In the genomic region with DNA sequence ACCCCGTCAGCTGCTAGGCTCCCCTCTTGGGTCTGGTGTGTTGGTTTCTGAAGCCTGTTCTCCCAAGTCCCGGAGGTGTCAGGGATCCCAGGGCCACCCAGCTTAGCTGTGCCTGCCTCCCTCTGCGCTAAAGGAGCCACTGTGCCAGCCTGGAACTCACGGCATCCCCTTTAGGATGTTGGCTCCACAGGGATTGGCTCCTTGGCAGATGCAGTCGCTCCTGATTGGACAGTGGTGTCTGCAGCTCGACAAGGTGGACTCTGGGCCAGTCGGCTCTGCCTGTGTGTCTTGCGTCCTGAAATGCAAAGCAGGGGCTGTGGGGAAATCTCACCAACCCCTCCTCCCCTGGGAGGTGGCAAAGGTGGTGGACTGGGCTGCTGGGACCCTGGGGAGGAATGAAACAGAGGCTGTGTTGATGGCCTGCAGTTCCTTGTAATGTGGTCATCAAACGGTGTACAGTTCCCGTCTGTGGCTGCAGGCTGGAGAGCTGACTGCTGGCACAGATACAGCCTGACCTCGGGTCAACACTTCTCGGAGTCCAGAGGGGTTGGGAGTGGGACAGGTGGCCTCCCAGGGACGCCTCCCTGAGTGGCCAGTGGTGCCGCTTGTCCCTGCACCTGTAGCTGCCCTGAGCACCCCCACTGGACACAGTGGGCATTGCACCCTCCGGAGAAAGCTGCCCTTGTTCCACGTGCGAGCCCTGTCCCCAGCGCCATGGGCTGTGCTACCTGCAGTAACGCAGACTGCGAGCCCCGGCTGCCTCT, we compare ENCODE assay signal across 8 cellular contexts. TPM values are rescaled to one million over a fixed set of nuclear protein-coding genes. Genes with fewer than 3 reads are reported as not detected.
DNase-seq lines count a peak whose midpoint lies in the region; ATAC-seq and TF ChIP-seq lines count a peak whose summit lies in the region.

No MANE protein-coding gene starts in this region.

- H3K4me1 Mint-ChIP-seq in Caco-2 (ENCODE audit: low read depth, unreplicated experiment), result no peaks in the 10 kb centered on the region
- peaks cover 86% of the 10 kb centered on the region for H3K4me1 Mint-ChIP-seq in activated CD4-positive, alpha-beta memory T cell treated with anti-CD3 and anti-CD28 coated beads, Interleukin-2, amount 10 ng/mL, durations not matched to agents 7 days and 5 days
- H3K4me1 Mint-ChIP-seq in natural killer cell treated with Interleukin-12 subunit alpha and Interleukin-12 subunit beta and Interleukin-15 and Interleukin-18, amount 100 ng/mL, for 72 hours (ENCODE audit: low read depth in 2 of 2), result peaks cover 69 to 79% of the 10 kb centered on the region in 2 donors

- H3K4me3 ChIP-seq in Caco-2 (ENCODE audit: low read depth, low read length), result no peak overlapping the region
- no peak overlapping the region for H3K4me3 ChIP-seq in LNCaP clone FGC (ENCODE audit: low read depth, low read length)
- H3K4me3 ChIP-seq in epithelial cell of proximal tubule (ENCODE audit: low read depth, low read length), result no peak overlapping the region

- no peak overlapping the region for H3K27ac Mint-ChIP-seq in Caco-2 (ENCODE audit: unreplicated experiment)
- H3K27ac Mint-ChIP-seq in activated CD4-positive, alpha-beta memory T cell treated with anti-CD3 and anti-CD28 coated beads, Interleukin-2, amount 10 ng/mL, durations not matched to agents 7 days and 5 days, result no peak overlapping the region
- peak overlapping the region; percentile 77 to 85 for H3K27ac Mint-ChIP-seq in natural killer cell treated with Interleukin-12 subunit alpha and Interleukin-12 subunit beta and Interleukin-15 and Interleukin-18, amount 100 ng/mL, for 72 hours

- DNase-seq in Caco-2 (peak in 1 of 2 experiments; percentile 62), LNCaP clone FGC (ENCODE audit: low read depth) (no peak), epithelial cell of proximal tubule (ENCODE audit: low read depth) (no peak), sciatic nerve (ENCODE audit: low spot score) (no peak)
- peak; percentile 43 for DNase-seq in activated CD4-positive, alpha-beta memory T cell treated with anti-CD3 and anti-CD28 coated beads, Interleukin-2, amount 10 ng/mL, durations not matched to agents 7 days and 5 days
- DNase-seq in natural killer cell treated with Interleukin-12 subunit alpha and Interleukin-12 subunit beta and Interleukin-15 and Interleukin-18, amount 100 ng/mL, for 72 hours (ENCODE audit: low spot score), result no peak

- H3K4me3 Mint-ChIP-seq in Caco-2 (ENCODE audit: unreplicated experiment), result no peak overlapping the region
- no peak overlapping the region for H3K4me3 Mint-ChIP-seq in activated CD4-positive, alpha-beta memory T cell treated with anti-CD3 and anti-CD28 coated beads, Interleukin-2, amount 10 ng/mL, durations not matched to agents 7 days and 5 days
- peak overlapping the region; percentile 79 for H3K4me3 Mint-ChIP-seq in natural killer cell treated with Interleukin-12 subunit alpha and Interleukin-12 subunit beta and Interleukin-15 and Interleukin-18, amount 100 ng/mL, for 72 hours

- H3K4me1 ChIP-seq in Caco-2, result no peaks in the 10 kb centered on the region

- BruUV-seq in Caco-2 (replicated peaks; lab: Mats Ljungman, UMichigan), result no TSS peak

- H3K27me3 ChIP-seq in Caco-2 (replicated peaks; ENCODE audit: control insufficient read depth, insufficient read depth, low read length), result no peaks in the 10 kb centered on the region

- H3K27me3 Mint-ChIP-seq in Caco-2 (ENCODE audit: insufficient read depth, unreplicated experiment), result no peaks in the 10 kb centered on the region
- H3K27me3 Mint-ChIP-seq in activated CD4-positive, alpha-beta memory T cell treated with anti-CD3 and anti-CD28 coated beads, Interleukin-2, amount 10 ng/mL, durations not matched to agents 7 days and 5 days, result no peaks in the 10 kb centered on the region
- no peaks in the 10 kb centered on the region for H3K27me3 Mint-ChIP-seq in natural killer cell treated with Interleukin-12 subunit alpha and Interleukin-12 subunit beta and Interleukin-15 and Interleukin-18, amount 100 ng/mL, for 72 hours

- peak; percentile 53 to 58 for TF ChIP-seq CTCF in Caco-2 (IDR thresholded peaks at IDR 0.05; ENCODE audit: insufficient read depth in 1 of 2, low read depth in 1 of 2, low read length in 1 of 2, severe bottlenecking in 1 of 2, unreplicated experiment in 1 of 2)
- peak; percentile 56 for TF ChIP-seq CTCF in LNCaP clone FGC (IDR thresholded peaks at IDR 0.05; ENCODE audit: control insufficient read depth, extremely low read depth, insufficient read depth)
- TF ChIP-seq CTCF in epithelial cell of proximal tubule (conservative IDR thresholded peaks at IDR 0.05; ENCODE audit: low read depth, low read length), result peak; percentile 66

- CTCF ChIA-PET in Caco-2 (lab: Charles Lee), result interaction anchor here (0.6 to 1.5 kb wide), 7 partner anchors 8 to 216 kb away, joined by 3 to 5 read pairs (median 3); partner anchors contain the start of genes KCNAB2 and NPHP4
- CTCF ChIA-PET in activated CD4-positive, alpha-beta memory T cell treated with anti-CD3 and anti-CD28 coated beads, Interleukin-2, amount 10 ng/mL, durations not matched to agents 7 days and 5 days (lab: Charles Lee), result interaction anchor here (0.6 to 1.5 kb wide), 5 partner anchors 8 to 40 kb away, joined by 3 to 7 read pairs (median 3); no protein-coding TSS in a partner anchor

- H3K36me3 ChIP-seq in Caco-2 (ENCODE audit: control insufficient read depth, insufficient read depth, low read length), result no peaks in the 10 kb centered on the region

- POLR2A ChIA-PET in Caco-2 (lab: Charles Lee), result no interaction called here
- POLR2A ChIA-PET in activated CD4-positive, alpha-beta memory T cell treated with anti-CD3 and anti-CD28 coated beads, Interleukin-2, amount 10 ng/mL, durations not matched to agents 7 days and 5 days (lab: Charles Lee), result interaction anchor here (0.7 to 10.8 kb wide), 2 partner anchors 8 to 41 kb away, joined by 3 to 136 read pairs; partner anchors contain the start of gene NPHP4

- no peaks in the 10 kb centered on the region for H3K9me3 ChIP-seq in Caco-2

- intact Hi-C loops in Caco-2 (cut with micrococcal nuclease; ENCODE audit: unreplicated experiment), result no loop called here
- intact Hi-C loops in sciatic nerve (cut with DNase I), result no loop called here

- peaks cover 5% of the 10 kb centered on the region for H3K36me3 Mint-ChIP-seq in Caco-2 (ENCODE audit: insufficient read depth, unreplicated experiment)
- peaks cover 66% of the 10 kb centered on the region for H3K36me3 Mint-ChIP-seq in activated CD4-positive, alpha-beta memory T cell treated with anti-CD3 and anti-CD28 coated beads, Interleukin-2, amount 10 ng/mL, durations not matched to agents 7 days and 5 days (ENCODE audit: low read depth)
- peaks cover 19% of the 10 kb centered on the region for H3K36me3 Mint-ChIP-seq in natural killer cell treated with Interleukin-12 subunit alpha and Interleukin-12 subunit beta and Interleukin-15 and Interleukin-18, amount 100 ng/mL, for 72 hours

- peak; percentile 50 to 61 for ATAC-seq in natural killer cell treated with Interleukin-12 subunit alpha and Interleukin-12 subunit beta and Interleukin-15 and Interleukin-18, amount 100 ng/mL, for 72 hours
- no peak for ATAC-seq in GM21576 (IDR thresholded peaks at IDR 0.05; ENCODE audit: unreplicated experiment)
- ATAC-seq in sciatic nerve, result no peak
- no peak for ATAC-seq in GM19467 (IDR thresholded peaks at IDR 0.05; ENCODE audit: unreplicated experiment)

- H3K9me3 Mint-ChIP-seq in Caco-2 (ENCODE audit: unreplicated experiment), result no peaks in the 10 kb centered on the region
- H3K9me3 Mint-ChIP-seq in activated CD4-positive, alpha-beta memory T cell treated with anti-CD3 and anti-CD28 coated beads, Interleukin-2, amount 10 ng/mL, durations not matched to agents 7 days and 5 days, result no peaks in the 10 kb centered on the region
- H3K9me3 Mint-ChIP-seq in natural killer cell treated with Interleukin-12 subunit alpha and Interleukin-12 subunit beta and Interleukin-15 and Interleukin-18, amount 100 ng/mL, for 72 hours, result no peaks in the 10 kb centered on the region

RNA-seq across cellular contexts. Expression of gene KCNAB2, which starts 11.5 kb away (rescaled TPM):
- total RNA-seq in Caco-2 (2022) (9.6 and 11.0 TPM in 2 replicates), epithelial cell of proximal tubule (0.72 and 3.3 TPM in 2 replicates), sciatic nerve (20.1 TPM)
- total RNA-seq in activated CD4-positive, alpha-beta memory T cell treated with anti-CD3 and anti-CD28 coated beads, Interleukin-2, amount 10 ng/mL, durations not matched to agents 7 days and 5 days, result 100 to 1,000 TPM; 284 to 286 TPM
- total RNA-seq in natural killer cell treated with Interleukin-12 subunit alpha and Interleukin-12 subunit beta and Interleukin-15 and Interleukin-18, amount 100 ng/mL, for 72 hours, result 100 to 1,000 TPM; 157 to 360 TPM

RNA-seq across cellular contexts. Expression of gene NPHP4, which starts 41.9 kb away (rescaled TPM):
- total RNA-seq in Caco-2 (2022), result 12.3 TPM in 2 replicates
- total RNA-seq in activated CD4-positive, alpha-beta memory T cell treated with anti-CD3 and anti-CD28 coated beads, Interleukin-2, amount 10 ng/mL, durations not matched to agents 7 days and 5 days, result 10 to 100 TPM; 18.1 to 19.1 TPM
- 7.5 and 8.8 TPM in 2 replicates for total RNA-seq in epithelial cell of proximal tubule
- 10 to 100 TPM; 27.6 to 58.5 TPM for total RNA-seq in natural killer cell treated with Interleukin-12 subunit alpha and Interleukin-12 subunit beta and Interleukin-15 and Interleukin-18, amount 100 ng/mL, for 72 hours
- total RNA-seq in sciatic nerve, result 18.0 TPM

Comparison
In these comparisons a context has a peak if more than half of its experiments do, and no peak if none do; other contexts are left out.
1. H3K27ac Mint-ChIP-seq: peak in natural killer cell treated with Interleukin-12 subunit alpha and Interleukin-12 subunit beta and Interleukin-15 and Interleukin-18, amount 100 ng/mL, for 72 hours (2 of 2); none in Caco-2 (single experiment) and activated CD4-positive, alpha-beta memory T cell treated with anti-CD3 and anti-CD28 coated beads, Interleukin-2, amount 10 ng/mL, durations not matched to agents 7 days and 5 days (single experiment).
2. ATAC-seq: peak in natural killer cell treated with Interleukin-12 subunit alpha and Interleukin-12 subunit beta and Interleukin-15 and Interleukin-18, amount 100 ng/mL, for 72 hours (2 of 2); none in GM21576 (single experiment), sciatic nerve (single experiment) and GM19467 (single experiment).
3. Peak in every context shown above with its lines, with median percentiles within 50 percentile points of each other: CTCF ChIP-seq.